ENCODE assay signal across 17 cellular contexts in the genomic region with DNA sequence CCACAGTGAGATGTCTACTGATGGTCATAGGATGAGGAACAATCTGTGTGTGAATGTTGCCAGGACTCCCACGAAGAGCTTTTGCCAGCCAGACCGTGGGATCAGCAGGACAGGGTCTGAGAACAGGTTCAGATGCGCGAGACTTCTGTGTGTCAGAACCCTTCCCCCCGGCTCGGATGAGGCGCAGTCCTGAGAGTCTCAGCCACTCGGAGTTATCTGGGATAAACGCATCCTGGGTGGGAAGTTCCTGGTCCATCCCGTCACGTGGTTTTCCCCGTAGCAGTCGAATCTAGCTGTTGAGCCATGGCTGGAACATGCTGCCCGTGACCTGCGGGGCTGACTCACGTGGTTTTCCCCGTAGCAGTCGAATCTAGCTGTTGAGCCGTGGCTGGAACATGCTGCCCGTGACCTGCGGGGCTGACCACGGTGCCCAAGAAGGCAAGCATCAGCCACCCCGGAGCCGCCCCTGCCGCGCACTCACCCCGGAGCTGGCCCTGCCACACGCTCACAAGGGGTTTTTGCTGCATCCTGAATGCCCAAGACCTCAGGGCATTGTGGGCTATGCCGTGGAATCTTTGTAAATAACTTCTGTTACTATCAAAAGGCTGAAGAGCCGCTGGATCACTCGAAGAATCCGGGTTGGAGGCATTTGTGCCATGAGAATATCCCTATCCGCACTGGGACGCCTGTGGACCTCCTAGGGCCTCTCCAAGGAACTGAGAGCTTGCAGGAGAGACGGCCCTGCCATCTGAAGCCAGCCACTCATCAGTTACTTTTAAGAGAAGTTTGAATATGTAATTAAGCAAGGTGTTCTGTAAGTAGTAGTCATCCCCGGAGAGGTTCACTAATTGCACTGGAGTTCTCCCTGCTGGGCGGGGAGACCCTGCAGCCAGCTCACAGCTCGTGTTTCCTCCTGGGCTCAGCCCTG.
DNase-seq lines count a peak whose midpoint lies in the region; ATAC-seq, FAIRE-seq and TF ChIP-seq lines count a peak whose summit lies in the region.
"Had no signal": no experiment of that assay in that cellular context is flagged by ENCODE, and none has a peak within 500 bp of the region (broad histone marks: within the 10 kb centered on the region; RNA-seq: fewer than 3 reads in every experiment).

No MANE protein-coding gene starts in this region.

- H3K79me2 ChIP-seq in HepG2 (ENCODE audit: insufficient read depth, low read length) = no peaks in the 10 kb centered on the region

- in situ Hi-C loops in G401 (cut with HindIII; ENCODE audit: low sequenced_read_pairs) (no loop called here), HepG2 (cut with HindIII; ENCODE audit: extremely low pct_ligation_motif_present, low pct_unique_long_range_greater_than_20kb) (no loop called here)

- no peaks in the 10 kb centered on the region for H3K27me3 ChIP-seq in HepG2 (ENCODE audit: control insufficient read depth in 1 of 2, insufficient read depth in 2 of 2, low read length in 2 of 2)
- H3K27me3 ChIP-seq: SJCRH30 had no signal

- H3K27me3 Mint-ChIP-seq in WTC11 (ENCODE audit: low read depth) = no peaks in the 10 kb centered on the region

- no peak overlapping the region for H3K4me3 ChIP-seq in HepG2 (replicated peaks in 1 of 3; ENCODE audit: insufficient read depth in 1 of 3, low read depth in 2 of 3, low read length in 3 of 3)
- H3K4me3 ChIP-seq: SJCRH30 had no signal

- no peak for TF ChIP-seq RAD21 in HepG2 (CRISPR knock-in tag; IDR thresholded peaks at IDR 0.05)

- FAIRE-seq in HepG2 (lab: Jason Lieb, UNC) = no peak
- FAIRE-seq: GM12892 had no signal

- DNase-seq in G401 (ENCODE audit: low spot score) (peak; percentile 68), WTC11 (ENCODE audit: low spot score) (no peak), HepG2 (ENCODE audit: low spot score) (no peak), sciatic nerve (ENCODE audit: low spot score) (peak; percentile 54), hepatic stellate cell (ENCODE audit: low spot score) (no peak)
- DNase-seq in activated CD4-positive, alpha-beta T cell treated with anti-CD3 and anti-CD28 coated beads, Interleukin-2, amount 50 U/mL, for 48 hours = no peak
- DNase-seq: GOT3, NCI-H1105, NCI-H1694, NCI-H2171, NCI-H446, NCI-H774, PC-3, SJCRH30 had no signal

- WGBS in HepG2 (ENCODE audit: low lambda C conversion rate) = 97% methylated on average over 12 of the region's 38 CpGs

- no peak overlapping the region for H3K9ac ChIP-seq in HepG2 (ENCODE audit: insufficient read depth, low read depth, low read length)

- no peak overlapping the region for H2AFZ ChIP-seq in HepG2 (ENCODE audit: low read length)

- peak overlapping the region; percentile 14; the same call in 1 of the 2 replicates for H3K27ac Mint-ChIP-seq in WTC11

- H3K4me2 ChIP-seq in HepG2 (ENCODE audit: low read depth, low read length) = no peak overlapping the region

- H3K36me3 ChIP-seq in HepG2 (replicated peaks in 1 of 2; ENCODE audit: control insufficient read depth in 1 of 2, insufficient read depth in 2 of 2, low read length in 2 of 2) = peaks cover 52 to 83% of the 10 kb centered on the region in 2 experiments; a peak in 4 of 5 replicates

- no TSS peak for BruUV-seq in HepG2 (replicated peaks; lab: Mats Ljungman, UMichigan)

- no peak for TF ChIP-seq EP300 in HepG2 (IDR thresholded peaks at IDR 0.05; ENCODE audit: low read depth in 2 of 2, low read length in 2 of 2)
- no peak for TF ChIP-seq EP300 in HepG2 (CRISPR knock-in tag; IDR thresholded peaks at IDR 0.05; ENCODE audit: borderline replicate concordance)

- POLR2A ChIA-PET in WTC11 (lab: Charles Lee) (no interaction called here), HepG2 (lab: Yijun Ruan, JAX) (no interaction called here)

- no peak overlapping the region for H3K4me3 Mint-ChIP-seq in WTC11
- H3K4me3 Mint-ChIP-seq: CD14-positive monocyte had no signal

- H3K4me1 ChIP-seq in HepG2 (ENCODE audit: insufficient read depth, low read length) = no peaks in the 10 kb centered on the region
- H3K4me1 ChIP-seq: SJCRH30 had no signal

- 0 out of 2 replicates have a peak, but pooled peaks cover 2% of the 10 kb centered on the region for H4K20me1 ChIP-seq in HepG2 (ENCODE audit: insufficient read depth, low read length)

- no peaks in the 10 kb centered on the region for H3K9me3 Mint-ChIP-seq in WTC11

- ATAC-seq in WTC11 (no peak), HepG2 (no peak), sciatic nerve (no peak), HG03045 (IDR thresholded peaks at IDR 0.05; ENCODE audit: unreplicated experiment) (no peak)
- ATAC-seq: PC-3 had no signal

- peaks cover 2% of the 10 kb centered on the region; the same call in 1 of the 2 replicates for H3K4me1 Mint-ChIP-seq in WTC11
- H3K4me1 Mint-ChIP-seq: CD14-positive monocyte had no signal

- H3K36me3 Mint-ChIP-seq in WTC11 = peaks cover 58% of the 10 kb centered on the region

- intact Hi-C loops in HepG2 (cut with micrococcal nuclease; ENCODE audit: unreplicated experiment) (no loop called here), sciatic nerve (cut with DNase I) (no loop called here)

- H3K9me3 ChIP-seq in HepG2 (ENCODE audit: low read length) = no peaks in the 10 kb centered on the region
- H3K9me3 ChIP-seq: SJCRH30 had no signal

- no peak for TF ChIP-seq POLR2A in HepG2 (IDR thresholded peaks at IDR 0.05; ENCODE audit: insufficient read depth in 1 of 2, low read depth in 2 of 2, low read length in 2 of 2)

- CTCF ChIA-PET in WTC11 (lab: Charles Lee) (interaction anchor here (0.5 to 1.6 kb wide), 3 partner anchors 36 to 205 kb away, joined by 3 to 6 read pairs (median 3); no protein-coding TSS in a partner anchor), HepG2 (lab: Yijun Ruan, JAX; ENCODE audit: low intra/inter-chr PET ratio, low total read pairs) (no interaction called here)

- H3K27ac ChIP-seq in HepG2 (ENCODE audit: extremely low read length, insufficient read depth, low read length) = no peak overlapping the region
- H3K27ac ChIP-seq: SJCRH30 had no signal

- TF ChIP-seq CTCF in WTC11 (IDR thresholded peaks at IDR 0.05) (no peak), HepG2 (CRISPR knock-in tag; IDR thresholded peaks at IDR 0.05) (no peak)

TF ChIP-seq in WTC11, 78 proteins besides CTCF, POLR2A, EP300 and RAD21 (continues in another document):
- TF ChIP-seq, protein P1, sequence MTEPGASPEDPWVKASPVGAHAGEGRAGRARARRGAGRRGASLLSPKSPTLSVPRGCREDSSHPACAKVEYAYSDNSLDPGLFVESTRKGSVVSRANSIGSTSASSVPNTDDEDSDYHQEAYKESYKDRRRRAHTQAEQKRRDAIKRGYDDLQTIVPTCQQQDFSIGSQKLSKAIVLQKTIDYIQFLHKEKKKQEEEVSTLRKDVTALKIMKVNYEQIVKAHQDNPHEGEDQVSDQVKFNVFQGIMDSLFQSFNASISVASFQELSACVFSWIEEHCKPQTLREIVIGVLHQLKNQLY (CRISPR knock-in tag; IDR thresholded peaks at IDR 0.05) = no peak
- TF ChIP-seq MYBL2 (CRISPR knock-in tag; IDR thresholded peaks at IDR 0.05) = no peak
- no peak for TF ChIP-seq ZNF671 (CRISPR knock-in tag; IDR thresholded peaks at IDR 0.05)
- TF ChIP-seq, protein P2, sequence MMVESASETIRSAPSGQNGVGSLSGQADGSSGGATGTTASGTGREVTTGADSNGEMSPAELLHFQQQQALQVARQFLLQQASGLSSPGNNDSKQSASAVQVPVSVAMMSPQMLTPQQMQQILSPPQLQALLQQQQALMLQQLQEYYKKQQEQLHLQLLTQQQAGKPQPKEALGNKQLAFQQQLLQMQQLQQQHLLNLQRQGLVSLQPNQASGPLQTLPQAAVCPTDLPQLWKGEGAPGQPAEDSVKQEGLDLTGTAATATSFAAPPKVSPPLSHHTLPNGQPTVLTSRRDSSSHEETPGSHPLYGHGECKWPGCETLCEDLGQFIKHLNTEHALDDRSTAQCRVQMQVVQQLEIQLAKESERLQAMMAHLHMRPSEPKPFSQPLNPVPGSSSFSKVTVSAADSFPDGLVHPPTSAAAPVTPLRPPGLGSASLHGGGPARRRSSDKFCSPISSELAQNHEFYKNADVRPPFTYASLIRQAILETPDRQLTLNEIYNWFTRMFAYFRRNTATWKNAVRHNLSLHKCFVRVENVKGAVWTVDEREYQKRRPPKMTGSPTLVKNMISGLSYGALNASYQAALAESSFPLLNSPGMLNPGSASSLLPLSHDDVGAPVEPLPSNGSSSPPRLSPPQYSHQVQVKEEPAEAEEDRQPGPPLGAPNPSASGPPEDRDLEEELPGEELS (CRISPR knock-in tag; IDR thresholded peaks at IDR 0.05) = no peak
- TF ChIP-seq EMX1 (CRISPR knock-in tag; IDR thresholded peaks at IDR 0.05) = no peak
- no peak for TF ChIP-seq PRRX2 (CRISPR knock-in tag; IDR thresholded peaks at IDR 0.05)

TF ChIP-seq in HepG2, 621 proteins besides CTCF, POLR2A, EP300 and RAD21:
- TF ChIP-seq AGO2 (optimal IDR thresholded peaks at IDR 0.05; ENCODE audit: low read depth, low read length) (peak; percentile 67), HES4 (CRISPR knock-in tag; IDR thresholded peaks at IDR 0.05; ENCODE audit: borderline replicate concordance) (no peak), ZMAT3 (CRISPR knock-in tag; conservative IDR thresholded peaks at IDR 0.05) (no peak), NRL (CRISPR knock-in tag; IDR thresholded peaks at IDR 0.05; ENCODE audit: borderline replicate concordance) (no peak)

Comparison
In these comparisons a context has a peak if more than half of its experiments do, and no peak if none do; other contexts are left out.
1. DNase-seq: peak in G401 (single experiment) and sciatic nerve (single experiment); none in WTC11 (single experiment), HepG2 (single experiment), activated CD4-positive, alpha-beta T cell treated with anti-CD3 and anti-CD28 coated beads, Interleukin-2, amount 50 U/mL, for 48 hours (0 of 2) and hepatic stellate cell (single experiment).